Comparison of ENCODE assay signal across 8 cellular contexts in genomic region chr5:178113841-178114324, GRCh38. TPM values are rescaled to one million over a fixed set of nuclear protein-coding genes. Genes with fewer than 3 reads are reported as not detected.
DNase-seq lines count a peak whose midpoint lies in the region; ATAC-seq, FAIRE-seq and TF ChIP-seq lines count a peak whose summit lies in the region.

No MANE protein-coding gene starts in this region.

- no peak overlapping the region for H3K9ac ChIP-seq in astrocyte (ENCODE audit: low read length)

- no peak for FAIRE-seq in astrocyte (lab: Jason Lieb, UNC)

- intact Hi-C loops in Caco-2 (cut with micrococcal nuclease; ENCODE audit: unreplicated experiment) (loop anchor here (1.0 to 5.0 kb wide), 3 partner anchors 16 to 38 kb away; partner anchors contain the start of gene NHP2), lower leg skin (cut with DNase I; ENCODE audit: low total_unique reads) (no loop called here), uterus (cut with DNase I; ENCODE audit: low total_unique reads) (no loop called here)

- peaks cover 12% of the 10 kb centered on the region for H3K4me1 Mint-ChIP-seq in Caco-2 (ENCODE audit: low read depth, unreplicated experiment)
- H3K4me1 Mint-ChIP-seq in astrocyte (ENCODE audit: low read depth, unreplicated experiment): peaks cover 8% of the 10 kb centered on the region

- peak overlapping the region; percentile 77 for H3K4me2 ChIP-seq in astrocyte (ENCODE audit: low read length)

- H3K4me1 ChIP-seq in Caco-2 (peaks cover 19% of the 10 kb centered on the region), astrocyte (ENCODE audit: insufficient read depth, low read length) (peaks cover 5% of the 10 kb centered on the region), uterus (peaks cover 0 to 11% of the 10 kb centered on the region in 2 donors)

- no peaks in the 10 kb centered on the region for H3K36me3 Mint-ChIP-seq in Caco-2 (ENCODE audit: insufficient read depth, unreplicated experiment)
- no peaks in the 10 kb centered on the region for H3K36me3 Mint-ChIP-seq in astrocyte (ENCODE audit: low read depth, unreplicated experiment)

- peaks cover 5% of the 10 kb centered on the region for H3K27me3 Mint-ChIP-seq in Caco-2 (ENCODE audit: insufficient read depth, unreplicated experiment)
- peaks cover 26% of the 10 kb centered on the region for H3K27me3 Mint-ChIP-seq in astrocyte (ENCODE audit: low read depth, unreplicated experiment)

- TF ChIP-seq CTCF in Caco-2 (IDR thresholded peaks at IDR 0.05; ENCODE audit: insufficient read depth in 1 of 2, low read depth in 1 of 2, low read length in 1 of 2, severe bottlenecking in 1 of 2, unreplicated experiment in 1 of 2): no peak
- no peak for TF ChIP-seq CTCF in astrocyte (IDR thresholded peaks at IDR 0.05; ENCODE audit: insufficient read depth, low read depth, low read length)
- no peak for TF ChIP-seq CTCF in lower leg skin (IDR thresholded peaks at IDR 0.05)
- TF ChIP-seq CTCF in uterus (IDR thresholded peaks at IDR 0.05): no peak

- H3K27me3 ChIP-seq in Caco-2 (replicated peaks; ENCODE audit: control insufficient read depth, insufficient read depth, low read length): no peaks in the 10 kb centered on the region
- H3K27me3 ChIP-seq in astrocyte (ENCODE audit: insufficient read depth, low read length): peaks cover 36% of the 10 kb centered on the region
- H3K27me3 ChIP-seq in uterus: no peaks in the 10 kb centered on the region

- H3K9me3 ChIP-seq in Caco-2: no peaks in the 10 kb centered on the region
- no peaks in the 10 kb centered on the region for H3K9me3 ChIP-seq in astrocyte (ENCODE audit: insufficient read depth, low read depth, low read length)
- H3K9me3 ChIP-seq in uterus: no peaks in the 10 kb centered on the region

- H4K20me1 ChIP-seq in astrocyte (ENCODE audit: insufficient read depth, low read length): peaks cover 6% of the 10 kb centered on the region

- H3K4me3 ChIP-seq in Caco-2 (ENCODE audit: low read depth, low read length) (peak overlapping the region; percentile 74), astrocyte (ENCODE audit: insufficient read depth, low read depth, low read length) (peak overlapping the region; percentile 37), lower leg skin (ENCODE audit: low read depth, poor library complexity, severe bottlenecking) (peak overlapping the region; percentile 23), uterus (peak overlapping the region in 1 of 2 donors; percentile 2)

- TF ChIP-seq POLR2A in lower leg skin (IDR thresholded peaks at IDR 0.05): no peak
- TF ChIP-seq POLR2A in uterus (IDR thresholded peaks at IDR 0.05): no peak

- peak; percentile 5 for ATAC-seq in HG03521 (IDR thresholded peaks at IDR 0.05; ENCODE audit: unreplicated experiment)
- ATAC-seq in HG02870 (IDR thresholded peaks at IDR 0.05; ENCODE audit: unreplicated experiment): no peak
- ATAC-seq in HG03520 (IDR thresholded peaks at IDR 0.05; ENCODE audit: unreplicated experiment): no peak

- H3K36me3 ChIP-seq in Caco-2 (ENCODE audit: control insufficient read depth, insufficient read depth, low read length) (no peaks in the 10 kb centered on the region), astrocyte (ENCODE audit: insufficient read depth, low read length) (no peaks in the 10 kb centered on the region), uterus (no peaks in the 10 kb centered on the region)

- H2AFZ ChIP-seq in astrocyte (ENCODE audit: low read depth, low read length): no peak overlapping the region

- peak in 1 of 2 experiments; percentile 32 for DNase-seq in Caco-2
- DNase-seq in astrocyte (ENCODE audit: low read depth): no peak
- no peak for DNase-seq in lower leg skin (ENCODE audit: low spot score in 2 of 2)
- no peak for DNase-seq in NCI-H2107 (lab: John Stamatoyannopoulos, UW)
- DNase-seq in uterus: no peak

- POLR2A ChIA-PET in Caco-2 (lab: Charles Lee): no interaction called here

- no peaks in the 10 kb centered on the region for H3K79me2 ChIP-seq in astrocyte (ENCODE audit: insufficient read depth, low read length)

- H3K27ac ChIP-seq in astrocyte (ENCODE audit: low read depth, low read length): no peak overlapping the region
- no peak overlapping the region for H3K27ac ChIP-seq in uterus

- H3K4me3 Mint-ChIP-seq in Caco-2 (ENCODE audit: unreplicated experiment) (peak overlapping the region; percentile 89), astrocyte (ENCODE audit: unreplicated experiment) (peak overlapping the region; percentile 86)

- CTCF ChIA-PET in Caco-2 (lab: Charles Lee): interaction anchor here (0.7 kb wide), 1 partner anchor 25 kb away, joined by 7 read pairs; no protein-coding TSS in a partner anchor

- H3K27ac Mint-ChIP-seq in Caco-2 (ENCODE audit: unreplicated experiment): peak overlapping the region; percentile 12
- peak overlapping the region; percentile 75 for H3K27ac Mint-ChIP-seq in astrocyte (ENCODE audit: unreplicated experiment)

- WGBS in lower leg skin, 2 donors: 0% methylated on average over 5 to 23 of the region's 41 CpGs

- no peaks in the 10 kb centered on the region for H3K9me3 Mint-ChIP-seq in Caco-2 (ENCODE audit: unreplicated experiment)
- no peaks in the 10 kb centered on the region for H3K9me3 Mint-ChIP-seq in astrocyte (ENCODE audit: unreplicated experiment)

- BruUV-seq in Caco-2 (replicated peaks; lab: Mats Ljungman, UMichigan): TSS peak; percentile 34

RNA-seq across cellular contexts. Expression of gene N4BP3, which starts 0.6 kb away (rescaled TPM):
- total RNA-seq in Caco-2 (2022) (2.9 and 3.2 TPM in 2 replicates), astrocyte (0.75 and 1.3 TPM in 2 replicates), lower leg skin (10 to 100 TPM; 17.6 to 26.3 (median 19.1) TPM), uterus (1 to 10 TPM in 3 of 4 donors, under 1 TPM in 1; 0.59 to 9.6 (median 1.6) TPM)

RNA-seq across cellular contexts. Expression of gene RMND5B, which starts 16.9 kb away (rescaled TPM):
- total RNA-seq in Caco-2 (2022) (45.6 and 48.4 TPM in 2 replicates), astrocyte (14.3 and 15.7 TPM in 2 replicates), lower leg skin (10 to 100 TPM; 47.4 to 83.2 (median 56.2) TPM), uterus (10 to 100 TPM; 29.7 to 52.3 (median 39.9) TPM)

RNA-seq across cellular contexts. Expression of gene NHP2, which starts 39.8 kb away (rescaled TPM):
- total RNA-seq in Caco-2 (2022) (127 and 142 TPM in 2 replicates), astrocyte (135 and 149 TPM in 2 replicates), lower leg skin (100 to 1,000 TPM; 169 to 210 (median 199) TPM), uterus (100 to 1,000 TPM in 3 of 4 donors, 10 to 100 TPM in 1; 83.4 to 180 (median 147) TPM)
